8 cellular contexts compared by ENCODE assay signal in the genomic region with DNA sequence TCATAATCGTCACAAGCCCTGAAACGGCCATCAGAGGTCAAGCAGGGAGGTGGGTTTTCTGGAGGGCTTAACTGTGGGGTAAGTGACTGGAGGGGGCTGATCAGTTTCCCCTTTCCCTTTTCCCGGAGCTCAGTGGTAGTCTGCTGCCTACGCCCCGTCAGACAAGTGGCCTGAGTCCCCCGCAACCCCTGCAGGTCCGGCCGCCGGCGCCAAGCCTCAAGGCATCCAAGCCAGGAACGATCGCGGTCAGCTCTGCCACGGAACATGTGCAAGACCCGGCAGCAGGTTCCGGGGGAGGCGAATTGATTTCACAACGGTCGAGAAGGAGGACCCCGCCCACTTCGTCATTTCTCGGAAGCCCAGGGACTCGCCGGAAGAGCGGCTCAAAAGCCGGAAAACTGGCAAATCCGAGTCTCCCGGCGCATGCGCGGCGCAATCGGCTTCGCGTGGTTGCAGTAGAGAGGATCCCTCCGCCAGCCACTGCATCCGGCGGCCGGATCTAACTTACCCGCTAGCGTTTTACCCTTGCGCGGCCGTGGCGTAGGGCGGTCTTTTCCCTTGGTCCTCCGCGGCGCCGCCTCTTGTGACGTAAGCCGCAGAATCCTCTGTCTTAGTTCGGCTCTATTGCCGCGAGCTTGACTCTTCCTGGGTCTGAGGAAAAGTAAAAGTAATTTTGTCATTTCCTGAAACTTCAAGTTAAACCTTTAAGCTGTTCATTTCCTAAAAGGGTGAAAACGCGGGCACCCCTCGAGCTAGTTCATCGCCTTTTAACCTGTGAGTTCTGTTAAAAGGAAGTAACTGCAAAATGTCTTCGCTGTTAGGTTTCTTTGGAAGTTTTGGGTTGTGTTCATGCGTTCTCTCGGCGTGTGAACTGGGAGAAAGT. TPM values are rescaled to one million over a fixed set of nuclear protein-coding genes. Genes with fewer than 3 reads are reported as not detected.
DNase-seq lines count a peak whose midpoint lies in the region; ATAC-seq and TF ChIP-seq lines count a peak whose summit lies in the region.

No MANE protein-coding gene starts in this region.

- peak; percentile 59 to 99 (median 92) for TF ChIP-seq POLR2A in upper lobe of left lung (IDR thresholded peaks at IDR 0.05)

- H3K4me3 ChIP-seq in upper lobe of left lung = peak overlapping the region; percentile 20 to 59 (median 54)

- peak; percentile 84 to 98 (median 97) for TF ChIP-seq EP300 in upper lobe of left lung (IDR thresholded peaks at IDR 0.05)

- H3K27ac ChIP-seq in upper lobe of left lung = peak overlapping the region; percentile 92 to 98 (median 96)

- peak in 2 of 6 experiments; percentile 14 to 21 for TF ChIP-seq CTCF in upper lobe of left lung (IDR thresholded peaks at IDR 0.05)

- H3K36me3 Mint-ChIP-seq in T-helper 1 cell treated with Interleukin-12 subunit alpha and Interleukin-12 subunit beta and Interleukin-4 antibody, amounts not matched to agents 30 μg/mL and 1 μg/mL, for 36 hours (ENCODE audit: low read depth) = peaks cover 11% of the 10 kb centered on the region

- no peaks in the 10 kb centered on the region for H3K27me3 ChIP-seq in upper lobe of left lung

- peaks cover 25% of the 10 kb centered on the region for H3K4me1 Mint-ChIP-seq in T-helper 1 cell treated with Interleukin-12 subunit alpha and Interleukin-12 subunit beta and Interleukin-4 antibody, amounts not matched to agents 30 μg/mL and 1 μg/mL, for 36 hours (ENCODE audit: low read depth)

- ATAC-seq in GM18498 (IDR thresholded peaks at IDR 0.05; ENCODE audit: unreplicated experiment) = peak; percentile 96
- peak; percentile 94 for ATAC-seq in HG02885 (IDR thresholded peaks at IDR 0.05; ENCODE audit: poor library complexity, unreplicated experiment)
- peak; percentile 97 for ATAC-seq in left cardiac atrium
- peak; percentile 98 to 100 for ATAC-seq in upper lobe of left lung (ENCODE audit: low FRiP score in 2 of 2)

- peak overlapping the region; percentile 92 for H3K27ac Mint-ChIP-seq in T-helper 1 cell treated with Interleukin-12 subunit alpha and Interleukin-12 subunit beta and Interleukin-4 antibody, amounts not matched to agents 30 μg/mL and 1 μg/mL, for 36 hours

- 0% methylated on average over 35 to 63 of the region's 63 CpGs for WGBS in upper lobe of left lung, 2 donors

- no peaks in the 10 kb centered on the region for H3K27me3 Mint-ChIP-seq in T-helper 1 cell treated with Interleukin-12 subunit alpha and Interleukin-12 subunit beta and Interleukin-4 antibody, amounts not matched to agents 30 μg/mL and 1 μg/mL, for 36 hours (ENCODE audit: low read depth)

- peaks cover 18 to 26% (median 22%) of the 10 kb centered on the region in 4 donors for H3K4me1 ChIP-seq in upper lobe of left lung

- H3K9me3 Mint-ChIP-seq in T-helper 1 cell treated with Interleukin-12 subunit alpha and Interleukin-12 subunit beta and Interleukin-4 antibody, amounts not matched to agents 30 μg/mL and 1 μg/mL, for 36 hours = peaks cover 3% of the 10 kb centered on the region

- H3K9me3 ChIP-seq in upper lobe of left lung = no peaks in the 10 kb centered on the region

- no peaks in the 10 kb centered on the region for H3K36me3 ChIP-seq in upper lobe of left lung

- DNase-seq in NCI-H1694 (lab: John Stamatoyannopoulos, UW) (peak; percentile 97), amygdala (lab: John Stamatoyannopoulos, UW) (peak; percentile 79 to 100 (median 98)), left cardiac atrium (peak; percentile 100), posterior cingulate gyrus (peak; percentile 94 to 100 (median 98)), upper lobe of left lung (peak; percentile 99)

- intact Hi-C loops in left cardiac atrium (cut with DNase I) = loop anchor here in 1 of 2 donors (1.0 kb wide), 1 partner anchor 15 kb away; a partner anchor contains a TSS
- intact Hi-C loops in posterior cingulate gyrus (cut with DNase I) = loop anchor here (1.0 kb wide), 1 partner anchor 15 kb away; a partner anchor contains a TSS

- peak overlapping the region; percentile 91 for H3K4me3 Mint-ChIP-seq in T-helper 1 cell treated with Interleukin-12 subunit alpha and Interleukin-12 subunit beta and Interleukin-4 antibody, amounts not matched to agents 30 μg/mL and 1 μg/mL, for 36 hours

RNA-seq across cellular contexts. Expression of a gene that starts 14.9 kb away (rescaled TPM):
- total RNA-seq in left cardiac atrium (10 to 100 TPM; 44.9 to 64.2 TPM), upper lobe of left lung (100 to 1,000 TPM; 118 to 344 (median 246) TPM)

Comparison
In these comparisons a context has a peak if more than half of its experiments do, and no peak if none do; other contexts are left out.
1. Peak in every context shown above with its lines: DNase-seq, ATAC-seq, H3K4me3 ChIP-seq and H3K27ac ChIP-seq.